8 cellular contexts compared by ENCODE assay signal in genomic region chr7:1473864-1474512, GRCh38. TPM values are rescaled to one million over a fixed set of nuclear protein-coding genes. Genes with fewer than 3 reads are reported as not detected.
DNase-seq lines count a peak whose midpoint lies in the region; ATAC-seq and TF ChIP-seq lines count a peak whose summit lies in the region.

No MANE protein-coding gene starts in this region.

- DNase-seq in MG63 (peak; percentile 77), RPMI7951 (ENCODE audit: low read depth) (peak; percentile 76), activated T-helper 1 cell treated with Interleukin-2 at 50 U/mL for 16 hours (ENCODE audit: low read depth) (peak; percentile 77), fibroblast of gingiva (ENCODE audit: low read depth) (peak; percentile 78)
- DNase-seq in stimulated activated naive CD4-positive, alpha-beta T cell (lab: John Stamatoyannopoulos, UW): peak; percentile 78 to 89 (median 79)

- no peak overlapping the region for H3K27ac Mint-ChIP-seq in nephron

- TF ChIP-seq CTCF in GM12872 (IDR thresholded peaks at IDR 0.05; ENCODE audit: insufficient read depth, low read depth, low read length) (peak; percentile 93), nephron (IDR thresholded peaks at IDR 0.05; ENCODE audit: unreplicated experiment in 3 of 3) (peak; percentile 87 to 98 (median 89))

- no peak overlapping the region for H3K4me3 ChIP-seq in MG63

- no peaks in the 10 kb centered on the region for H3K9me3 ChIP-seq in MG63

- peaks cover 10% of the 10 kb centered on the region for H3K36me3 ChIP-seq in MG63

- no peak overlapping the region for H3K4me3 Mint-ChIP-seq in nephron

- H3K27me3 ChIP-seq in MG63: no peaks in the 10 kb centered on the region

- H3K9me3 Mint-ChIP-seq in nephron: no peaks in the 10 kb centered on the region

- no peak for ATAC-seq in HG03135 (IDR thresholded peaks at IDR 0.05; ENCODE audit: unreplicated experiment)

- no peaks in the 10 kb centered on the region for H3K27me3 Mint-ChIP-seq in nephron (ENCODE audit: low read depth)

- no peaks in the 10 kb centered on the region for H3K4me1 Mint-ChIP-seq in nephron

- H3K36me3 Mint-ChIP-seq in nephron (ENCODE audit: low read depth): peaks cover 5% of the 10 kb centered on the region

RNA-seq across cellular contexts. Expression of gene MICALL2, which starts 14.7 kb away (rescaled TPM):
- total RNA-seq in MG63 (2014; rRNA removed; shearing (Covaris generic); ENCODE audit: low replicate concordance): 7.9 and 13.5 TPM in 2 replicates
- total RNA-seq in RPMI7951 (2014; rRNA removed; shearing (Covaris generic)): 16.0 and 20.1 TPM in 2 replicates

RNA-seq across cellular contexts. Expression of gene INTS1, which starts 30.2 kb away (rescaled TPM):
- 34.2 and 48.6 TPM in 2 replicates for total RNA-seq in MG63 (2014; rRNA removed; shearing (Covaris generic); ENCODE audit: low replicate concordance)
- 43.3 and 49.5 TPM in 2 replicates for total RNA-seq in RPMI7951 (2014; rRNA removed; shearing (Covaris generic))

RNA-seq across cellular contexts. Expression of gene MAFK, which starts 56.5 kb away (rescaled TPM):
- 18.7 and 25.3 TPM in 2 replicates for total RNA-seq in MG63 (2014; rRNA removed; shearing (Covaris generic); ENCODE audit: low replicate concordance)
- 4.4 and 12.0 TPM in 2 replicates for total RNA-seq in RPMI7951 (2014; rRNA removed; shearing (Covaris generic))
